Comparison of ENCODE assay signal across 15 cellular contexts in genomic region chr1:3105167-3105863, GRCh38. TPM values are rescaled to one million over a fixed set of nuclear protein-coding genes. Genes with fewer than 3 reads are reported as not detected.
A peak's percentile ranks its signal among the peaks of the same experiment; 100 is the strongest.
DNase-seq lines count a peak whose midpoint lies in the region; TF ChIP-seq lines count a peak whose summit lies in the region.
"Had no signal": no experiment of that assay in that cellular context is flagged by ENCODE, and none has a peak within 500 bp of the region (broad histone marks: within the 10 kb centered on the region; RNA-seq: fewer than 3 reads in every experiment).

No MANE protein-coding gene starts in this region.

- H3K9me3 Mint-ChIP-seq in endothelial cell (ENCODE audit: unreplicated experiment) (no peaks in the 10 kb centered on the region), nephron progenitor cell (peaks cover 15% of the 10 kb centered on the region)
- H3K9me3 Mint-ChIP-seq: activated naive CD8-positive, alpha-beta T cell treated with anti-CD3 and anti-CD28 coated beads, Interleukin-2, amount 50 U/mL, for 24 hours; memory B cell had no signal

- TF ChIP-seq CTCF in endothelial cell (IDR thresholded peaks at IDR 0.05; ENCODE audit: unreplicated experiment) (no peak), nephron progenitor cell (IDR thresholded peaks at IDR 0.05) (no peak)

- H3K36me3 Mint-ChIP-seq in endothelial cell (ENCODE audit: low read depth, unreplicated experiment) (peaks cover 5% of the 10 kb centered on the region), nephron progenitor cell (ENCODE audit: low read depth) (no peaks in the 10 kb centered on the region)
- H3K36me3 Mint-ChIP-seq: memory B cell; stimulated activated naive B cell treated with anti-CD40 and anti-IgM and Interleukin-4, amounts not matched to agents 10 μg/mL and 1 μg/mL and 100 μg/mL, for 72 hours had no signal

- DNase-seq in Ammon's horn (ENCODE audit: low spot score) (peak; percentile 73), SW480 (ENCODE audit: low spot score) (peak; percentile 69), endothelial cell (ENCODE audit: low spot score) (peak; percentile 69), nephron progenitor cell (peak; percentile 83), SHP77 treated with DMSO at 0.1 percent for 48 hours (lab: John Stamatoyannopoulos, UW) (no peak), NCI-H2029 treated with DMSO at 0.1 percent for 48 hours (lab: John Stamatoyannopoulos, UW) (no peak), SHP77 (lab: John Stamatoyannopoulos, UW) (no peak)
- DNase-seq in stimulated activated CD4-positive, alpha-beta T cell treated with anti-CD3 and anti-CD28 coated beads, Interleukin-4, amount 100 ng/mL, for 1 hour, result no peak
- DNase-seq: activated naive CD8-positive, alpha-beta T cell treated with anti-CD3 and anti-CD28 coated beads, Interleukin-2, amount 50 U/mL, for 24 hours; DMS153; NCI-H1694; stimulated activated CD4-positive, alpha-beta T cell treated with anti-CD3 and anti-CD28 coated beads, Interleukin-2, amount 100 ng/mL, for 48 hours; stimulated activated naive B cell treated with anti-CD40 and anti-IgM and Interleukin-4, amounts not matched to agents 10 μg/mL and 1 μg/mL and 100 μg/mL, for 72 hours had no signal

- peaks cover 5% of the 10 kb centered on the region for H3K4me1 Mint-ChIP-seq in endothelial cell (ENCODE audit: unreplicated experiment)
- H3K4me1 Mint-ChIP-seq in nephron progenitor cell, result peaks cover 42% of the 10 kb centered on the region
- H3K4me1 Mint-ChIP-seq: activated naive CD8-positive, alpha-beta T cell treated with anti-CD3 and anti-CD28 coated beads, Interleukin-2, amount 50 U/mL, for 24 hours; memory B cell; stimulated activated naive B cell treated with anti-CD40 and anti-IgM and Interleukin-4, amounts not matched to agents 10 μg/mL and 1 μg/mL and 100 μg/mL, for 72 hours had no signal

- H3K27me3 Mint-ChIP-seq in endothelial cell (ENCODE audit: unreplicated experiment) (peaks cover 7% of the 10 kb centered on the region), nephron progenitor cell (ENCODE audit: low read depth, poor library complexity) (peaks cover 13% of the 10 kb centered on the region)
- H3K27me3 Mint-ChIP-seq: stimulated activated naive B cell treated with anti-CD40 and anti-IgM and Interleukin-4, amounts not matched to agents 10 μg/mL and 1 μg/mL and 100 μg/mL, for 72 hours had no signal

- H3K27ac Mint-ChIP-seq in endothelial cell (ENCODE audit: unreplicated experiment) (no peak overlapping the region), nephron progenitor cell (no peak overlapping the region)
- H3K27ac Mint-ChIP-seq: activated naive CD8-positive, alpha-beta T cell treated with anti-CD3 and anti-CD28 coated beads, Interleukin-2, amount 50 U/mL, for 24 hours; memory B cell; stimulated activated naive B cell treated with anti-CD40 and anti-IgM and Interleukin-4, amounts not matched to agents 10 μg/mL and 1 μg/mL and 100 μg/mL, for 72 hours had no signal

- H3K4me3 Mint-ChIP-seq in endothelial cell (ENCODE audit: unreplicated experiment) (no peak overlapping the region), nephron progenitor cell (no peak overlapping the region)
- H3K4me3 Mint-ChIP-seq: activated naive CD8-positive, alpha-beta T cell treated with anti-CD3 and anti-CD28 coated beads, Interleukin-2, amount 50 U/mL, for 24 hours; memory B cell; stimulated activated naive B cell treated with anti-CD40 and anti-IgM and Interleukin-4, amounts not matched to agents 10 μg/mL and 1 μg/mL and 100 μg/mL, for 72 hours had no signal

RNA-seq across cellular contexts. Expression of gene PRDM16, which starts 36.3 kb away (rescaled TPM):
- 21.4 TPM for total RNA-seq in endothelial cell (ENCODE audit: unreplicated experiment)
- total RNA-seq: LHCN-M2 had no signal

Comparison
In these comparisons a context has a peak if more than half of its experiments do, and no peak if none do; other contexts are left out.
1. DNase-seq: peak in Ammon's horn (single experiment), SW480 (single experiment), endothelial cell (single experiment) and nephron progenitor cell (single experiment); none in SHP77 treated with DMSO at 0.1 percent for 48 hours (single experiment), stimulated activated CD4-positive, alpha-beta T cell treated with anti-CD3 and anti-CD28 coated beads, Interleukin-4, amount 100 ng/mL, for 1 hour (single experiment), NCI-H2029 treated with DMSO at 0.1 percent for 48 hours (single experiment) and SHP77 (0 of 2).